Comparison of ENCODE assay signal across 16 cellular contexts in genomic region chr13:46166947-46167610, GRCh38. TPM values are rescaled to one million over a fixed set of nuclear protein-coding genes. Genes with fewer than 3 reads are reported as not detected.
DNase-seq lines count a peak whose midpoint lies in the region; ATAC-seq, FAIRE-seq and TF ChIP-seq lines count a peak whose summit lies in the region.
"Had no signal": no experiment of that assay in that cellular context is flagged by ENCODE, and none has a peak within 500 bp of the region (broad histone marks: within the 10 kb centered on the region; RNA-seq: fewer than 3 reads in every experiment).

No MANE protein-coding gene starts in this region.

- peak overlapping the region; percentile 97 for H3K27ac ChIP-seq in neutrophil

- intact Hi-C loops in activated CD4-positive, alpha-beta T cell treated with anti-CD3 and anti-CD28 coated beads, Interleukin-2, amount 10 ng/mL, durations not matched to agents 24 days and 14 days (cut with micrococcal nuclease): loop anchor here (5.0 to 10.0 kb wide), 4 partner anchors 45 to 1252 kb away; partner anchors contain the start of gene LRRC63

- peaks cover 76% of the 10 kb centered on the region for H3K4me1 Mint-ChIP-seq in activated CD4-positive, alpha-beta T cell treated with anti-CD3 and anti-CD28 coated beads, Interleukin-2, amount 10 ng/mL, durations not matched to agents 24 days and 14 days

- H3K27ac Mint-ChIP-seq in activated CD4-positive, alpha-beta T cell treated with anti-CD3 and anti-CD28 coated beads, Interleukin-2, amount 10 ng/mL, durations not matched to agents 24 days and 14 days: peak overlapping the region; percentile 92
- peak overlapping the region; percentile 40 to 87 for H3K27ac Mint-ChIP-seq in activated naive CD4-positive, alpha-beta T cell treated with anti-CD3 and anti-CD28 coated beads, Interleukin-2, amount 50 U/mL, for 72 hours

- H3K36me3 ChIP-seq in neutrophil: peaks cover 66% of the 10 kb centered on the region

- no peak for FAIRE-seq in urothelium cell line (lab: Jason Lieb, UNC)

- no peak for ATAC-seq in activated naive CD4-positive, alpha-beta T cell treated with anti-CD3 and anti-CD28 coated beads, Interleukin-2, amount 50 U/mL, for 72 hours
- no peak for ATAC-seq in HG02642 (IDR thresholded peaks at IDR 0.05; ENCODE audit: poor library complexity, unreplicated experiment)
- ATAC-seq: Panc1 had no signal

- TF ChIP-seq CTCF in LNCaP clone FGC (IDR thresholded peaks at IDR 0.05; ENCODE audit: control insufficient read depth, extremely low read depth, insufficient read depth) (no peak), neutrophil (IDR thresholded peaks at IDR 0.05) (no peak)

- H3K4me1 ChIP-seq in neutrophil (ENCODE audit: control insufficient read depth in 1 of 2, insufficient read depth in 1 of 2, low read depth in 1 of 2, low read length in 1 of 2): peaks cover 87 to 92% of the 10 kb centered on the region in 2 experiments

- H3K27me3 Mint-ChIP-seq in activated CD4-positive, alpha-beta T cell treated with anti-CD3 and anti-CD28 coated beads, Interleukin-2, amount 10 ng/mL, durations not matched to agents 24 days and 14 days: no peaks in the 10 kb centered on the region

- H3K27me3 ChIP-seq in neutrophil: no peaks in the 10 kb centered on the region

- H3K36me3 Mint-ChIP-seq in activated CD4-positive, alpha-beta T cell treated with anti-CD3 and anti-CD28 coated beads, Interleukin-2, amount 10 ng/mL, durations not matched to agents 24 days and 14 days (ENCODE audit: low read depth): peaks cover 54% of the 10 kb centered on the region
- peaks cover 9 to 48% of the 10 kb centered on the region in 2 donors for H3K36me3 Mint-ChIP-seq in activated naive CD4-positive, alpha-beta T cell treated with anti-CD3 and anti-CD28 coated beads, Interleukin-2, amount 50 U/mL, for 72 hours

- H3K9me3 Mint-ChIP-seq in activated CD4-positive, alpha-beta T cell treated with anti-CD3 and anti-CD28 coated beads, Interleukin-2, amount 10 ng/mL, durations not matched to agents 24 days and 14 days: no peaks in the 10 kb centered on the region
- no peaks in the 10 kb centered on the region for H3K9me3 Mint-ChIP-seq in activated naive CD4-positive, alpha-beta T cell treated with anti-CD3 and anti-CD28 coated beads, Interleukin-2, amount 50 U/mL, for 72 hours

- H3K4me3 Mint-ChIP-seq in activated CD4-positive, alpha-beta T cell treated with anti-CD3 and anti-CD28 coated beads, Interleukin-2, amount 10 ng/mL, durations not matched to agents 24 days and 14 days: peak overlapping the region; percentile 82

- H3K4me3 ChIP-seq in LNCaP clone FGC (ENCODE audit: low read depth, low read length): peak overlapping the region; percentile 63
- peak overlapping the region; percentile 15 to 85 for H3K4me3 ChIP-seq in neutrophil (ENCODE audit: low read depth in 1 of 2, low read length in 1 of 2)

- peak; percentile 57 for DNase-seq in activated CD4-positive, alpha-beta T cell treated with anti-CD3 and anti-CD28 coated beads, Interleukin-2, amount 10 ng/mL, durations not matched to agents 24 days and 14 days
- no peak for DNase-seq in activated CD4-positive, alpha-beta T cell treated with anti-CD3 and anti-CD28 coated beads for 1 hour
- no peak for DNase-seq in LNCaP clone FGC (ENCODE audit: low read depth)
- no peak for DNase-seq in activated naive CD4-positive, alpha-beta T cell treated with anti-CD3 and anti-CD28 coated beads, Interleukin-2, amount 50 U/mL, for 72 hours (ENCODE audit: low spot score in 2 of 2)
- DNase-seq in urothelium cell line (ENCODE audit: low spot score): no peak
- no peak for DNase-seq in NCI-H2081 (lab: John Stamatoyannopoulos, UW)
- DNase-seq: anterior cingulate cortex, DMS 273 treated with DMSO at 0.1 percent for 48 hours, NCI-H345, posterior cingulate gyrus, SW 1271 had no signal

- H3K9me3 ChIP-seq in neutrophil: no peaks in the 10 kb centered on the region

RNA-seq across cellular contexts. Expression of gene LCP1, which starts 14.9 kb away (rescaled TPM):
- 758 and 792 TPM in 2 replicates for total RNA-seq in activated CD4-positive, alpha-beta T cell treated with anti-CD3 and anti-CD28 coated beads, Interleukin-2, amount 10 ng/mL, durations not matched to agents 24 days and 14 days
- total RNA-seq in activated naive CD4-positive, alpha-beta T cell treated with anti-CD3 and anti-CD28 coated beads, Interleukin-2, amount 50 U/mL, for 72 hours: 1,000 to 10,000 TPM in 1 of 2 donors, 100 to 1,000 TPM in 1; 761 to 1,053 TPM

RNA-seq across cellular contexts. Expression of gene LRRC63, which starts 44.6 kb away (rescaled TPM):
- total RNA-seq in activated CD4-positive, alpha-beta T cell treated with anti-CD3 and anti-CD28 coated beads, Interleukin-2, amount 10 ng/mL, durations not matched to agents 24 days and 14 days: 0.26 and 0.40 TPM in 2 replicates
- total RNA-seq in activated naive CD4-positive, alpha-beta T cell treated with anti-CD3 and anti-CD28 coated beads, Interleukin-2, amount 50 U/mL, for 72 hours: under 1 TPM; 0.16 to 0.99 TPM
- total RNA-seq: H4, MCF 10A had no signal
